In the genomic region with DNA sequence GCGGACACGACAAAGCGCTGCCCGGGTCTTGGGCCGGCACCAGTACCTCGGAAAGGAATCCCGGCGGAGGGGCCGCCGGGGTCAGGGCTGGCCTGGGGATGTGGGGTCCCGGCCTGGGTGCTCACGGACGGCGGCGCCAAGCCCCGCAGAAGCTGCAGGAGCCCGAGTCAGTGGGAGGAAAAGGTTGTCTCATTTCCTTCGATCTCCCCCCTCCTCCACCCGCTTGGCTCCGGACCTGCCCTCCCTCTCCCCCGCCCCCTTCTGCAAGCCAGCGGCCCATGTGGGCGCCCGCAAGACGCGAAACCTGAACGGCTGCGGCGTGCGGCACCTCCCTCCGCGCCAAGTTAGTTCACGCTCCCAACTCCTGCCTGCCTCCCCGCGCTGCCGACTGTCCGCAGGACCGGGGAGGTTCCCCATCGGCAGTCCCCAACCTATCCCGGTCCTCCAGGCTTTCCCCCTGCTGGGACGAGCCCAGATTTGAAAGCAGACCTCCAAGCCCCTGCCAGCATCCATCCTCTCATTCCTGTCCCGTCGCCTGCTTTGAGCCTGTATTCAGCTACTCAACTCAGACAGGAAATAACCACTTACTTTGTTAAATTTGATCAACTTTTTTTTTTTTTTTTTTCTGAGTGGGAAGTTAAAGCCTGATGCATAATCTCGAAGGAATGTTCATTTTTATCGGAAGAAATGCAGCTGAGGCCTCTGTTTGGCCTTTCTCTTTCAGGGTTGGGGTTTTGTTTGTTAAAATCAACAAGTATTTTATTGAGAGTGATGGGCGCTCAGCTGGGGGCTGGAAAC, we compare ENCODE assay signal across 8 cellular contexts. TPM values are rescaled to one million over a fixed set of nuclear protein-coding genes. Genes with fewer than 3 reads are reported as not detected.
DNase-seq lines count a peak whose midpoint lies in the region; ATAC-seq, FAIRE-seq and TF ChIP-seq lines count a peak whose summit lies in the region.

TSS of gene EVA1A (minus strand) at position 172 of the 798 bp plus-strand sequence. CDS start 42,799 bp downstream, outside the sequence.

- peak within 1 kb of the TSS; percentile 74 for H3K4me3 Mint-ChIP-seq in central memory CD8-positive, alpha-beta T cell

- H3K27ac Mint-ChIP-seq in central memory CD8-positive, alpha-beta T cell (ENCODE audit: low read depth) = peak within 1 kb of the TSS; percentile 47

- peaks cover 11% of the 10 kb centered on the region for H3K4me1 Mint-ChIP-seq in central memory CD8-positive, alpha-beta T cell

- H3K36me3 Mint-ChIP-seq in central memory CD8-positive, alpha-beta T cell (ENCODE audit: insufficient read depth) = no peaks in the 10 kb centered on the region

- peaks cover 60% of the 10 kb centered on the region for H3K27me3 Mint-ChIP-seq in central memory CD8-positive, alpha-beta T cell

- no peak for FAIRE-seq in kidney (lab: Jason Lieb, UNC)

- peaks cover 0 to 2% of the 10 kb centered on the region in 2 donors for H3K36me3 ChIP-seq in kidney (ENCODE audit: control insufficient read depth in 1 of 2, insufficient read depth in 2 of 2, low read length in 2 of 2)

- intact Hi-C loops in kidney (cut with DNase I) = no loop called here

- no peak for ATAC-seq in central memory CD8-positive, alpha-beta T cell (replicated peaks; ENCODE audit: extremely low read depth, poor library complexity, severe bottlenecking)
- ATAC-seq in stimulated activated naive CD8-positive, alpha-beta T cell treated with anti-CD3 and anti-CD28 coated beads, Interleukin-15, Interleukin-2, amounts not matched to agents 100 U/mL and 50 U/mL, for 24 hours = peak; percentile 45

- DNase-seq in AG20443 (ENCODE audit: low spot score) (peak; percentile 78), GM19238 (ENCODE audit: insufficient read length, low spot score) (peak; percentile 13), NCI-H69 (lab: John Stamatoyannopoulos, UW) (peak; percentile 83), kidney (peak; percentile 84), NK-92 (lab: John Stamatoyannopoulos, UW; ENCODE audit: unreplicated experiment) (no peak)
- no peak for DNase-seq in central memory CD8-positive, alpha-beta T cell (ENCODE audit: low spot score in 2 of 2)
- DNase-seq in stimulated activated naive CD8-positive, alpha-beta T cell treated with anti-CD3 and anti-CD28 coated beads, Interleukin-15, Interleukin-2, amounts not matched to agents 100 U/mL and 50 U/mL, for 24 hours = peak; percentile 37
- DNase-seq in activated CD4-positive, CD25-positive, alpha-beta regulatory T cell (lab: John Stamatoyannopoulos, UW) = no peak

- TF ChIP-seq CTCF in kidney (IDR thresholded peaks at IDR 0.05; ENCODE audit: borderline replicate concordance, extremely low read depth, insufficient read depth) = no peak

- H3K9me3 ChIP-seq in kidney (ENCODE audit: control insufficient read depth in 1 of 2, low read length in 2 of 2) = no peaks in the 10 kb centered on the region

- no peaks in the 10 kb centered on the region for H3K9me3 Mint-ChIP-seq in central memory CD8-positive, alpha-beta T cell

- H3K4me3 ChIP-seq in kidney (ENCODE audit: low read length in 2 of 2) = peak within 1 kb of the TSS; percentile 68 to 76

- H3K27ac ChIP-seq in kidney (ENCODE audit: low read depth in 2 of 2, low read length in 2 of 2) = peak within 1 kb of the TSS; percentile 78 to 83

- peaks cover 21 to 54% of the 10 kb centered on the region in 2 donors for H3K4me1 ChIP-seq in kidney (ENCODE audit: control insufficient read depth in 1 of 2, insufficient read depth in 1 of 2, low read depth in 1 of 2, low read length in 2 of 2)

- H3K9ac ChIP-seq in kidney (ENCODE audit: low read length in 2 of 2) = peak within 1 kb of the TSS; percentile 71 to 73

RNA-seq across cellular contexts. Expression of gene EVA1A, which starts in this region (rescaled TPM):
- 28.1 TPM for total RNA-seq in kidney
- polyA plus RNA-seq in kidney (ENCODE audit: insufficient read depth, low read depth, low replicate concordance) = 32.4 TPM

Comparison
In these comparisons a context has a peak if more than half of its experiments do, and no peak if none do; other contexts are left out.
1. DNase-seq: peak in AG20443 (single experiment), GM19238 (single experiment), NCI-H69 (single experiment), kidney (single experiment) and stimulated activated naive CD8-positive, alpha-beta T cell treated with anti-CD3 and anti-CD28 coated beads, Interleukin-15, Interleukin-2, amounts not matched to agents 100 U/mL and 50 U/mL, for 24 hours (single experiment); none in central memory CD8-positive, alpha-beta T cell (0 of 2), NK-92 (single experiment) and activated CD4-positive, CD25-positive, alpha-beta regulatory T cell (0 of 4).